In genomic region chr3:100893590-100893989, GRCh38 we compare ENCODE assay signal across 9 cellular contexts.
DNase-seq lines count a peak whose midpoint lies in the region; ATAC-seq and TF ChIP-seq lines count a peak whose summit lies in the region.
"Had no signal": no experiment of that assay in that cellular context is flagged by ENCODE, and none has a peak within 500 bp of the region (broad histone marks: within the 10 kb centered on the region; RNA-seq: fewer than 3 reads in every experiment).

No MANE protein-coding gene starts in this region.

- TF ChIP-seq POLR2A in testis (IDR thresholded peaks at IDR 0.05): no peak

- TF ChIP-seq CTCF in GM13977 (IDR thresholded peaks at IDR 0.05; ENCODE audit: extremely low read depth, insufficient read depth, missing control alignments) (peak; percentile 17), testis (IDR thresholded peaks at IDR 0.05) (peak in 1 of 3 experiments; percentile 36)

- H3K9me3 ChIP-seq in testis: no peaks in the 10 kb centered on the region
- H3K9me3 ChIP-seq: HAP-1 had no signal

- H3K27me3 ChIP-seq in testis: no peaks in the 10 kb centered on the region

- ATAC-seq in left cardiac atrium (peak in 1 of 2 donors; percentile 49), GM19328 (IDR thresholded peaks at IDR 0.05; ENCODE audit: unreplicated experiment) (no peak)

- no peaks in the 10 kb centered on the region for H3K4me1 ChIP-seq in testis
- H3K4me1 ChIP-seq: HAP-1 had no signal

- H3K27ac ChIP-seq in testis: no peak overlapping the region

- no peak overlapping the region for H3K4me3 ChIP-seq in testis
- H3K4me3 ChIP-seq: HAP-1 had no signal

- DNase-seq in GM13977 (ENCODE audit: low spot score): no peak
- peak; percentile 65 for DNase-seq in SK-MEL-5 (ENCODE audit: low read depth, low spot score)
- DNase-seq in left cardiac atrium: peak; percentile 25
- peak; percentile 41 for DNase-seq in testis
- DNase-seq in epidermal melanocyte (ENCODE audit: insufficient read length, low spot score): no peak
- no peak for DNase-seq in activated CD4-positive, CD25-positive, alpha-beta regulatory T cell (lab: John Stamatoyannopoulos, UW)
- DNase-seq: NCI-H446 had no signal

- intact Hi-C loops in left cardiac atrium (cut with DNase I): loop anchor here in 1 of 2 donors (5.0 kb wide), 1 partner anchor 304 kb away; no protein-coding TSS in a partner anchor
- intact Hi-C loops in testis (cut with DNase I; ENCODE audit: low total_unique reads): no loop called here

- H3K36me3 ChIP-seq in testis (ENCODE audit: low read depth, missing control alignments): no peaks in the 10 kb centered on the region
- H3K36me3 ChIP-seq: HAP-1 had no signal

- in situ Hi-C loops in GM13977 (cut with MboI; ENCODE audit: low pct_unique_long_range_greater_than_20kb, low sequenced_read_pairs, unreplicated experiment): no loop called here
- in situ Hi-C loops in SK-MEL-5 (cut with HindIII; ENCODE audit: low pct_unique_long_range_greater_than_20kb, low sequenced_read_pairs): no loop called here

- WGBS in testis, 2 donors: 18% methylated on average over 1 of the region's 1 CpG

Comparison
In these comparisons a context has a peak if more than half of its experiments do, and no peak if none do; other contexts are left out.
1. DNase-seq: peak in SK-MEL-5 (single experiment), left cardiac atrium (single experiment) and testis (single experiment); none in GM13977 (single experiment), epidermal melanocyte (single experiment) and activated CD4-positive, CD25-positive, alpha-beta regulatory T cell (0 of 4).